14 cellular contexts compared by ENCODE assay signal in the genomic region with DNA sequence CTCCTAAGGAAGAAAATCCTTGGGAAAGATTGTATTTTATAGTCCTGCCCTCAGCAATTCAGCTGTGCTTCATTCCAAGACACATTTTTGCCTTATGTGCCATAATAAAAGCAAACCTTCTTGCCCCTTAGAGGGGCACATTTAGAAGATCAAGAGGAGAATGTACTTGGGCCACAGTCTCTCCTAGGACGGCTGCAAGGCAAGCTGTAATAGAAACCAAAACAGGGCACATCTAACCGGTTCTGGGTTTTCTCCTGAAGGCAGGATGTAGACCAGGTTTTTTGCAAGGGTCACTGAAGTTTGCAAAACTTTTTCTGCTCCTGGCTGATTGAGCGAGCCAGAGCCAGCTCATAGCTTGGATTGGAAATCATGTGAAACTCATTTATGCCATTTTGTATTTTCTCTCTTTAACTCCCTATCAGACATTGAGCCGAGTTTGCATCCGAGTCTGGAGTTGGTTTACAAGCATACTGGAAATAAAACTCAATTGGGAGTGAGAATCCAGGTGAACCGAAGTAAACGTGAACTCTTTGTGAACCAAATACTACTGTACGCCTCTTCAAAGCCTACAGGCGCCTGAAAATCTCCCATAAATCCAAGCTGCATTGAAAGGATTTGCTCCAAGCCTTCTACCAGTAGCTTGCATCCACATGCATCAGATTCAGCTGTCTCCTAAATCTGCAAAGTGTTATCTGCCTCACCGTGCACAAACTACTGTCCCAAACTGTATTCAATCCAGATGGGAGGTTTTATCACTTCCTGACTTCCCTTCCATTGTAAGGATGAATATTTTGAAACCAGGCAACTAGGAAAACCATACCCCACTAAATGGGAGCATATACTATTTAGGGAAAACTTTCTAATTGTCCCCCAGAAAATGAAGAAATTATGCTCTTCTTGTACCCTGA.
A peak's percentile ranks its signal among the peaks of the same experiment; 100 is the strongest.
DNase-seq lines count a peak whose midpoint lies in the region; ATAC-seq, FAIRE-seq and TF ChIP-seq lines count a peak whose summit lies in the region.
"Had no signal": no experiment of that assay in that cellular context is flagged by ENCODE, and none has a peak within 500 bp of the region (broad histone marks: within the 10 kb centered on the region; RNA-seq: fewer than 3 reads in every experiment).

No MANE protein-coding gene starts in this region.

- H3K4me1 ChIP-seq in GM12878 (ENCODE audit: control insufficient read depth, insufficient read depth, low read length) (no peaks in the 10 kb centered on the region), hepatocyte (ENCODE audit: insufficient read depth) (peaks cover 32% of the 10 kb centered on the region), stomach smooth muscle (ENCODE audit: control insufficient read depth, insufficient read depth, low read length) (peaks cover 20% of the 10 kb centered on the region), Peyer's patch (peaks cover 0 to 6% (median 0%) of the 10 kb centered on the region in 4 donors)

- H3K27me3 ChIP-seq in GM12878 (replicated peaks in 1 of 2; ENCODE audit: control insufficient read depth in 2 of 2, insufficient read depth in 2 of 2, low read length in 1 of 2) (no peaks in the 10 kb centered on the region; a peak in 1 of 4 replicates), hepatocyte (no peaks in the 10 kb centered on the region), stomach smooth muscle (ENCODE audit: control insufficient read depth in 1 of 2, insufficient read depth in 2 of 2, low read length in 2 of 2) (no peaks in the 10 kb centered on the region), Peyer's patch (no peaks in the 10 kb centered on the region)
- H3K27me3 ChIP-seq: cardiac muscle cell, neural progenitor cell had no signal

- POLR2A ChIA-PET in GM12878 (lab: Charles Lee), result interaction anchor here (0.6 to 1.6 kb wide), 3 partner anchors 17 to 711 kb away, joined by 3 to 4 read pairs (median 3); no protein-coding TSS in a partner anchor

- no peak for TF ChIP-seq EP300 in GM12878 (IDR thresholded peaks at IDR 0.05; ENCODE audit: borderline replicate concordance in 1 of 2, control insufficient read depth in 1 of 2, low read depth in 2 of 2, low read length in 2 of 2)

- H3K9ac ChIP-seq in GM12878 (ENCODE audit: control insufficient read depth, insufficient read depth, low read length) (no peak overlapping the region), stomach smooth muscle (ENCODE audit: low read length in 2 of 2) (peak overlapping the region in 1 of 2 donors; percentile 6)
- H3K9ac ChIP-seq: neural progenitor cell had no signal

- no peaks in the 10 kb centered on the region for H3K9me2 ChIP-seq in hepatocyte (replicated peaks; ENCODE audit: insufficient read depth)

- intact Hi-C loops in GM12878 (cut with micrococcal nuclease; ENCODE audit: unreplicated experiment), result no loop called here

- H3K27ac ChIP-seq in GM12878 (ENCODE audit: control insufficient read depth, insufficient read depth), result no peak overlapping the region
- H3K27ac ChIP-seq in hepatocyte, result peak overlapping the region; percentile 77
- peak overlapping the region; percentile 37 for H3K27ac ChIP-seq in stomach smooth muscle (ENCODE audit: low read length)
- no peak overlapping the region for H3K27ac ChIP-seq in Peyer's patch
- H3K27ac ChIP-seq: cardiac muscle cell, neural progenitor cell had no signal

- no peak for DNase-seq in H54 (ENCODE audit: insufficient read length, low spot score)
- DNase-seq in GM12878 (ENCODE audit: low read depth, low spot score), result no peak
- DNase-seq in hepatocyte (ENCODE audit: low spot score), result no peak
- no peak for DNase-seq in globus pallidus (ENCODE audit: low spot score)
- no peak for DNase-seq in HUDEP-2 (lab: John Stamatoyannopoulos, UW; ENCODE audit: unreplicated experiment in 76 of 76)
- DNase-seq in Peyer's patch, result no peak
- no peak for DNase-seq in stimulated activated naive CD4-positive, alpha-beta T cell treated with Interleukin-2 at 50 U/mL for 16 hours (lab: John Stamatoyannopoulos, UW)
- DNase-seq: activated CD4-positive, alpha-beta T cell treated with anti-CD3 and anti-CD28 coated beads for 36 hours; H7; NCI-H1417 had no signal

- H3K36me3 ChIP-seq in GM12878 (ENCODE audit: control insufficient read depth in 2 of 2, insufficient read depth in 2 of 2, low read length in 1 of 2) (no peaks in the 10 kb centered on the region), hepatocyte (replicated peaks; ENCODE audit: insufficient read depth, low read depth) (no peaks in the 10 kb centered on the region), stomach smooth muscle (ENCODE audit: control insufficient read depth in 2 of 2, insufficient read depth in 2 of 2, low read length in 2 of 2) (no peaks in the 10 kb centered on the region), Peyer's patch (no peaks in the 10 kb centered on the region)
- H3K36me3 ChIP-seq: cardiac muscle cell, neural progenitor cell had no signal

- H3K79me2 ChIP-seq in GM12878 (ENCODE audit: control insufficient read depth, insufficient read depth, low read length), result no peaks in the 10 kb centered on the region
- no peaks in the 10 kb centered on the region for H3K79me2 ChIP-seq in hepatocyte

- TF ChIP-seq CTCF in GM12878 (IDR thresholded peaks at IDR 0.05 in 2 of 3, conservative IDR thresholded peaks at IDR 0.05 in 1 of 3; ENCODE audit: control insufficient read depth in 2 of 3, extremely low read depth in 1 of 3, insufficient read depth in 1 of 3, low read depth in 3 of 3, low read length in 3 of 3), result no peak
- TF ChIP-seq CTCF in hepatocyte (IDR thresholded peaks at IDR 0.05; ENCODE audit: poor library complexity), result no peak
- no peak for TF ChIP-seq CTCF in Peyer's patch (IDR thresholded peaks at IDR 0.05)

- peak; percentile 47; the same call in 2 of the 3 replicates for ATAC-seq in GM12878
- ATAC-seq: activated CD4-positive, alpha-beta T cell treated with anti-CD3 and anti-CD28 coated beads for 36 hours had no signal

- 47% methylated on average over 10 of the region's 10 CpGs for WGBS in GM12878 (ENCODE audit: insufficient coverage, insufficient replicate concordance, low lambda C conversion rate, missing lambda C conversion rate)
- WGBS in hepatocyte (ENCODE audit: low lambda C conversion rate, missing lambda C conversion rate), result 31% methylated on average over 10 of the region's 10 CpGs

- H3K4me3 ChIP-seq in GM12878 (no peak overlapping the region), hepatocyte (no peak overlapping the region), stomach smooth muscle (ENCODE audit: low read length in 2 of 2) (peak overlapping the region in 1 of 2 donors; percentile 52), Peyer's patch (no peak overlapping the region)
- H3K4me3 ChIP-seq: cardiac muscle cell, neural progenitor cell had no signal

- no peak for TF ChIP-seq RAD21 in GM12878 (IDR thresholded peaks at IDR 0.05; ENCODE audit: insufficient read depth, low read depth, low read length)

- SMC1A ChIA-PET in GM12878 (lab: Charles Lee; ENCODE audit: uncharacterized antibody, unreplicated experiment), result interaction anchor here (0.7 to 2.2 kb wide), 7 partner anchors 8 to 71 kb away, joined by 3 to 7 read pairs (median 4); no protein-coding TSS in a partner anchor

- BruUV-seq in GM12878 (replicated peaks; lab: Mats Ljungman, UMichigan), result no TSS peak

- in situ Hi-C loops in GM12878 (cut with MboI), result no loop called here

- RAD21 ChIA-PET in GM12878 (lab: Charles Lee; ENCODE audit: unreplicated experiment), result no interaction called here

- H4K20me1 ChIP-seq in GM12878 (ENCODE audit: control insufficient read depth, insufficient read depth) (no peaks in the 10 kb centered on the region), hepatocyte (ENCODE audit: insufficient read depth, poor library complexity, severe bottlenecking) (no peaks in the 10 kb centered on the region)

- TF ChIP-seq POLR2A in H54 (IDR thresholded peaks at IDR 0.05; ENCODE audit: low read depth, low read length) (no peak), GM12878 (IDR thresholded peaks at IDR 0.05; ENCODE audit: low read depth, low read length) (no peak), Peyer's patch (IDR thresholded peaks at IDR 0.05) (no peak)

- no peak overlapping the region for H2AFZ ChIP-seq in GM12878 (ENCODE audit: control insufficient read depth, low read depth, low read length)
- H2AFZ ChIP-seq in hepatocyte, result peak overlapping the region; percentile 22
- H2AFZ ChIP-seq: neural progenitor cell had no signal

- CTCF ChIA-PET in GM12878 (lab: Yijun Ruan, JAX), result interaction anchor here (0.6 to 1.2 kb wide), 2 partner anchors 30 to 360 kb away, joined by 3 read pairs; no protein-coding TSS in a partner anchor

- H3K9me3 ChIP-seq in GM12878 (replicated peaks; ENCODE audit: control insufficient read depth, insufficient read depth, low read length) (no peaks in the 10 kb centered on the region), hepatocyte (ENCODE audit: low read depth) (no peaks in the 10 kb centered on the region), stomach smooth muscle (ENCODE audit: control insufficient read depth in 2 of 2, low read length in 2 of 2) (no peaks in the 10 kb centered on the region), Peyer's patch (no peaks in the 10 kb centered on the region)

- FAIRE-seq in H54 (lab: Jason Lieb, UNC) (peak; percentile 72), GM12878 (lab: Jason Lieb, UNC) (no peak)
- FAIRE-seq: GM19239 had no signal

- H3K4me2 ChIP-seq in GM12878 (ENCODE audit: control insufficient read depth, insufficient read depth) (no peak overlapping the region), hepatocyte (peak overlapping the region; percentile 63)
- H3K4me2 ChIP-seq: neural progenitor cell had no signal

TF ChIP-seq in GM12878, 131 proteins besides CTCF, POLR2A, EP300 and RAD21 (continues in another document):
- TF ChIP-seq ZZZ3 (IDR thresholded peaks at IDR 0.05; ENCODE audit: control insufficient read depth, insufficient read length, low read depth) (no peak), DPF2 (IDR thresholded peaks at IDR 0.05) (no peak), JUND (IDR thresholded peaks at IDR 0.05; ENCODE audit: low read depth, low read length) (no peak), ZNF24 (IDR thresholded peaks at IDR 0.05) (no peak), POU2F2 (IDR thresholded peaks at IDR 0.05; ENCODE audit: borderline replicate concordance, low read depth, low read length) (no peak)
- TF ChIP-seq, protein P1, sequence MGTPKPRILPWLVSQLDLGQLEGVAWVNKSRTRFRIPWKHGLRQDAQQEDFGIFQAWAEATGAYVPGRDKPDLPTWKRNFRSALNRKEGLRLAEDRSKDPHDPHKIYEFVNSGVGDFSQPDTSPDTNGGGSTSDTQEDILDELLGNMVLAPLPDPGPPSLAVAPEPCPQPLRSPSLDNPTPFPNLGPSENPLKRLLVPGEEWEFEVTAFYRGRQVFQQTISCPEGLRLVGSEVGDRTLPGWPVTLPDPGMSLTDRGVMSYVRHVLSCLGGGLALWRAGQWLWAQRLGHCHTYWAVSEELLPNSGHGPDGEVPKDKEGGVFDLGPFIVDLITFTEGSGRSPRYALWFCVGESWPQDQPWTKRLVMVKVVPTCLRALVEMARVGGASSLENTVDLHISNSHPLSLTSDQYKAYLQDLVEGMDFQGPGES (IDR thresholded peaks at IDR 0.05), result no peak

Comparison
In these comparisons a context has a peak if more than half of its experiments do, and no peak if none do; other contexts are left out.
1. H3K27ac ChIP-seq: peak in hepatocyte (single experiment) and stomach smooth muscle (single experiment); none in GM12878 (single experiment) and Peyer's patch (0 of 4).